In the genomic region with DNA sequence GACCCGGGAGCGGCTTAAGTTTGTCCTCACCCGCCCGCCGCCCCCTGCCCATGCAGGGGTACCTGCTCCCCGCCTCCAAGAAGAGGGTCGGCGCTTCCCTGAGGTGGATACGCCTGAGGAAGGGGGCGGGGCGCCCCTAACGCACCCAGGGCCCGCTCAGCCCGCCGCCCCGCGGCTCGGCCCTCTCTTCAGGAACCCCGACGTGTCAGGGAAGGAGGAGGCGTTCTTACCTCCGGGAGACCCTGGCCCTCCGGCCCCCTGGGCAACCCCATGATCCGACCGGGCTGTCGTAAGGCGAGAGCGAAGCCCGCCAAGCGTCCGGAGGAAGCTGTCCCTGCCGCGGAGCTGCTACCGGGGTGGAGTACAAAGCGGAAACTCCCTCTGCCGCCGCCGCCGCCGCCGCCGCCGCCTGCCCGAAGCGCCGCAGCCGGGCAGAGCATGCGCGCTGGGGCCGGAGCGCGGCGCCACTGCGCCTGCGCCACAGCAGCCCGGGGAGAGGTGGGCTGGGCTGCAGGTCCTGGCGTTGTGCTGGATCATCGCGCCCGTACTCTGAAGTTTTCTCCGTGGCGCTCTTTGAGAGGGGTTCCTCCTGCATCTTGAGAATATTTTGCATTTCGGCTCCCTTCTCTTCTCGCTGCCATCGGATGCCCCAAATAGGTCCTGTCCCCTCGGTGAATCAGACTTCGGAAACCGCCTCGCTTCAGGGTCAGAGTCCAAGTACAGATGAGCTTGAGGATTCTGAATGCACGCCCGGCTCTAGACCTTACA, we compare ENCODE assay signal across 8 cellular contexts. TPM values are rescaled to one million over a fixed set of nuclear protein-coding genes. Genes with fewer than 3 reads are reported as not detected.
DNase-seq lines count a peak whose midpoint lies in the region; FAIRE-seq and TF ChIP-seq lines count a peak whose summit lies in the region.

A gene with protein sequence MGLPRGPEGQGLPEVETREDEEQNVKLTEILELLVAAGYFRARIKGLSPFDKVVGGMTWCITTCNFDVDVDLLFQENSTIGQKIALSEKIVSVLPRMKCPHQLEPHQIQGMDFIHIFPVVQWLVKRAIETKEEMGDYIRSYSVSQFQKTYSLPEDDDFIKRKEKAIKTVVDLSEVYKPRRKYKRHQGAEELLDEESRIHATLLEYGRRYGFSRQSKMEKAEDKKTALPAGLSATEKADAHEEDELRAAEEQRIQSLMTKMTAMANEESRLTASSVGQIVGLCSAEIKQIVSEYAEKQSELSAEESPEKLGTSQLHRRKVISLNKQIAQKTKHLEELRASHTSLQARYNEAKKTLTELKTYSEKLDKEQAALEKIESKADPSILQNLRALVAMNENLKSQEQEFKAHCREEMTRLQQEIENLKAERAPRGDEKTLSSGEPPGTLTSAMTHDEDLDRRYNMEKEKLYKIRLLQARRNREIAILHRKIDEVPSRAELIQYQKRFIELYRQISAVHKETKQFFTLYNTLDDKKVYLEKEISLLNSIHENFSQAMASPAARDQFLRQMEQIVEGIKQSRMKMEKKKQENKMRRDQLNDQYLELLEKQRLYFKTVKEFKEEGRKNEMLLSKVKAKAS (minus strand): TSS at position 347 of the 768 bp plus-strand sequence. CDS start 75 bp downstream, at position 272.

- peak; percentile 64 for DNase-seq in GF-D8 (lab: John Stamatoyannopoulos, UW)
- DNase-seq in HCEC 1CT, result peak; percentile 81
- peak; percentile 85 for DNase-seq in MM.1S
- DNase-seq in SJSA1 (ENCODE audit: low read depth in 1 of 2, low spot score in 2 of 2), result peak; percentile 80 to 82
- DNase-seq in activated naive CD4-positive, alpha-beta T cell treated with Interleukin-2 at 50 U/mL for 16 hours, result peak; percentile 87
- peak; percentile 89 to 92 for DNase-seq in frontal cortex (ENCODE audit: low spot score in 2 of 2)

- H3K9ac ChIP-seq in MM.1S (ENCODE audit: low read length), result peak within 1 kb of the TSS; percentile 98

- FAIRE-seq in frontal cortex (lab: Jason Lieb, UNC), result no peak

- H3K9me3 ChIP-seq in MM.1S (replicated peaks; ENCODE audit: insufficient read depth, low read length) (no peaks in the 10 kb centered on the region), SJSA1 (replicated peaks) (no peaks in the 10 kb centered on the region), neutrophil (no peaks in the 10 kb centered on the region)

- H3K4me3 ChIP-seq in MM.1S (ENCODE audit: low read length) (peak within 1 kb of the TSS; percentile 98), SJSA1 (peak within 1 kb of the TSS; percentile 92), neutrophil (ENCODE audit: low read depth in 1 of 2, low read length in 1 of 2) (peak within 1 kb of the TSS; percentile 63 to 97)

- H2AFZ ChIP-seq in MM.1S (ENCODE audit: low read length), result peak within 1 kb of the TSS; percentile 99

- H3K79me2 ChIP-seq in MM.1S (ENCODE audit: low read length), result peaks cover 50% of the 10 kb centered on the region

- no peaks in the 10 kb centered on the region for H3K9me2 ChIP-seq in MM.1S (replicated peaks; ENCODE audit: insufficient read depth, low read length)

- peaks cover 25% of the 10 kb centered on the region for H3K4me1 ChIP-seq in MM.1S (ENCODE audit: low read length)
- H3K4me1 ChIP-seq in SJSA1 (replicated peaks), result peaks cover 12% of the 10 kb centered on the region
- H3K4me1 ChIP-seq in neutrophil (ENCODE audit: control insufficient read depth in 1 of 2, insufficient read depth in 1 of 2, low read depth in 1 of 2, low read length in 1 of 2), result peaks cover 44 to 47% of the 10 kb centered on the region in 2 experiments

- H3K36me3 ChIP-seq in MM.1S (replicated peaks; ENCODE audit: insufficient read depth, low read length), result no peaks in the 10 kb centered on the region
- peaks cover 10% of the 10 kb centered on the region for H3K36me3 ChIP-seq in SJSA1
- no peaks in the 10 kb centered on the region for H3K36me3 ChIP-seq in neutrophil

- peaks cover 18% of the 10 kb centered on the region for H4K20me1 ChIP-seq in MM.1S (ENCODE audit: insufficient read depth, low read length)

- peak within 1 kb of the TSS; percentile 99 for H3K4me2 ChIP-seq in MM.1S (ENCODE audit: low read depth, low read length)

- no peaks in the 10 kb centered on the region for H3K27me3 ChIP-seq in MM.1S (replicated peaks; ENCODE audit: insufficient read depth, low read length)
- H3K27me3 ChIP-seq in SJSA1 (replicated peaks), result no peaks in the 10 kb centered on the region
- H3K27me3 ChIP-seq in neutrophil, result no peaks in the 10 kb centered on the region

- no peaks in the 10 kb centered on the region for H3F3A ChIP-seq in MM.1S (ENCODE audit: insufficient read depth, low read length)

- H3K27ac ChIP-seq in MM.1S (ENCODE audit: low read length), result peak within 1 kb of the TSS; percentile 76
- H3K27ac ChIP-seq in SJSA1, result peak within 1 kb of the TSS; percentile 26; the same call in 1 of the 2 replicates
- H3K27ac ChIP-seq in neutrophil, result peak within 1 kb of the TSS; percentile 95

- TF ChIP-seq CTCF in MM.1S (IDR thresholded peaks at IDR 0.05; ENCODE audit: low read length) (no peak), neutrophil (IDR thresholded peaks at IDR 0.05) (peak; percentile 30), subcutaneous adipose tissue (IDR thresholded peaks at IDR 0.05; ENCODE audit: low read depth) (no peak)

RNA-seq across cellular contexts. Expression of the gene that starts here (rescaled TPM):
- 10.1 and 15.2 TPM in 2 replicates for total RNA-seq in SJSA1 (2014; rRNA removed; shearing (Covaris generic))
- total RNA-seq in frontal cortex (25.7 TPM), subcutaneous adipose tissue (10 to 100 TPM; 30.3 to 47.9 (median 32.7) TPM)

Comparison
In these comparisons a context has a peak if more than half of its experiments do, and no peak if none do; other contexts are left out.
1. Peak in every context shown above with its lines: DNase-seq, H3K4me3 ChIP-seq and H3K27ac ChIP-seq.
2. H3K27ac ChIP-seq: peak in every context shown above with its lines; median percentile 95 in neutrophil; 76 in MM.1S; 26 in SJSA1.